In the genomic region with DNA sequence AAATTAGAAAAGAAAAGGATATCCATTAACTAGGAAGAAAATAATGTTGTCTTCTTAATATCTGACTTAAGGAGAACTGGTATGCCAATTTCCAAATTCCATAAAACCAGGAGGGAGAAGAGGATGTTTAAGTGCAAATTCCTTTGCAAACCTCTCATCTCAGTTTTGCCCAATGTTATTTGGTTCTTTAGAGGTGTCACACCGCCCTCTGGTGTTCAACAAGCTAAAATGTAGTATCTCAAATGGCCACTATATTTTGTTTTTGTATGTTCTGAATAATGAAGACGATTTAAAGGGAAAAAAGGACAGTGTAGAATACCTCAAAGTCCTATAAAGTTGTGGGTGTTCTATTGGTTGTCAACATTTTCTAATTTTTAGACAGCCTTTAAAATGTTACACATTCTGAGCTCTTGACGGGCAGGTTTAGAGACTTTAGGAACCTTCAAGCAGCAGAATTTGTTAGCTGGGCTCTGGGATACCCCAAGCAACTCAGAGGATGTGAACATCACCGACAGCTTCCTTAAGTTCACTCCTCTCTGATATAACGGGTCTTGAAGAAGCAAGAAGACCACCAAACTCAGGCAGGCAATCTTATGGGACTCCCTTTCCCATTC, we compare ENCODE assay signal across 8 cellular contexts.
DNase-seq lines count a peak whose midpoint lies in the region; ATAC-seq and TF ChIP-seq lines count a peak whose summit lies in the region.

No MANE protein-coding gene starts in this region.

- CTCF ChIA-PET in Panc1 (lab: Charles Lee) = interaction anchor here (0.5 to 1.8 kb wide), 9 partner anchors 39 to 1130 kb away, joined by 3 to 13 read pairs (median 3); no protein-coding TSS in a partner anchor

- no peaks in the 10 kb centered on the region for H3K9me3 ChIP-seq in Panc1 (ENCODE audit: control insufficient read depth, insufficient read depth, low read depth, low read length)
- H3K9me3 ChIP-seq in thyroid gland = no peaks in the 10 kb centered on the region

- H3K4me3 ChIP-seq in Panc1 (ENCODE audit: low read depth in 2 of 2, low read length in 2 of 2) (no peak overlapping the region), thyroid gland (replicated peaks in 1 of 3) (no peak overlapping the region)

- H3K4me1 ChIP-seq in Panc1 (ENCODE audit: control insufficient read depth, insufficient read depth, low read length) (peaks cover 2% of the 10 kb centered on the region; the same call in 1 of the 2 replicates), thyroid gland (no peaks in the 10 kb centered on the region)

- TF ChIP-seq CTCF in C4-2B (conservative IDR thresholded peaks at IDR 0.05) = peak; percentile 83
- peak; percentile 75 for TF ChIP-seq CTCF in Panc1 (IDR thresholded peaks at IDR 0.05)
- TF ChIP-seq CTCF in thyroid gland (IDR thresholded peaks at IDR 0.05) = peak; percentile 51 to 77 (median 70)

- peak; percentile 69 for ATAC-seq in GM18511 (IDR thresholded peaks at IDR 0.05; ENCODE audit: unreplicated experiment)
- peak; percentile 74; the same call in 1 of the 2 replicates for ATAC-seq in Panc1
- ATAC-seq in left lobe of liver = peak; percentile 86
- ATAC-seq in GM18907 (IDR thresholded peaks at IDR 0.05; ENCODE audit: unreplicated experiment) = no peak

- in situ Hi-C loops in Panc1 (cut with HindIII; ENCODE audit: low pct_unique_long_range_greater_than_20kb, low sequenced_read_pairs) = no loop called here

- H3K36me3 ChIP-seq in Panc1 (ENCODE audit: control insufficient read depth, insufficient read depth, low read length) = no peaks in the 10 kb centered on the region
- H3K36me3 ChIP-seq in thyroid gland = no peaks in the 10 kb centered on the region

- TF ChIP-seq POLR2A in thyroid gland (IDR thresholded peaks at IDR 0.05) = no peak

- intact Hi-C loops in Panc1 (cut with micrococcal nuclease; ENCODE audit: unreplicated experiment) (loop anchor here (1.0 kb wide), 2 partner anchors 414 to 465 kb away; no protein-coding TSS in a partner anchor), thyroid gland (cut with DNase I) (no loop called here)

- POLR2A ChIA-PET in Panc1 (lab: Charles Lee) = no interaction called here

- DNase-seq in HuH-7 (ENCODE audit: low spot score) (peak; percentile 4), Panc1 (ENCODE audit: low read depth, low spot score) (no peak), cerebellar cortex (ENCODE audit: low spot score) (peak; percentile 72), left lobe of liver (ENCODE audit: low spot score) (peak; percentile 46), thyroid gland (peak; percentile 33 to 51)

- WGBS in thyroid gland, 2 donors = 23% methylated on average over 5 of the region's 5 CpGs

- H3K27me3 ChIP-seq in Panc1 (ENCODE audit: control insufficient read depth, insufficient read depth, low read length) (0 out of 2 replicates have a peak, but pooled peaks cover 2% of the 10 kb centered on the region), thyroid gland (no peaks in the 10 kb centered on the region)

- BruUV-seq in Panc1 (replicated peaks; lab: Mats Ljungman, UMichigan) = no TSS peak

- H3K27ac ChIP-seq in C4-2B = no peak overlapping the region
- no peak overlapping the region for H3K27ac ChIP-seq in Panc1 (ENCODE audit: low read length)
- H3K27ac ChIP-seq in thyroid gland = no peak overlapping the region
